ENCODE assay signal across 34 cellular contexts in genomic region chr6:73505142-73505541, GRCh38. TPM values are rescaled to one million over a fixed set of nuclear protein-coding genes. Genes with fewer than 3 reads are reported as not detected.
DNase-seq lines count a peak whose midpoint lies in the region; ATAC-seq, FAIRE-seq and TF ChIP-seq lines count a peak whose summit lies in the region.
"Had no signal": no experiment of that assay in that cellular context is flagged by ENCODE, and none has a peak within 500 bp of the region (broad histone marks: within the 10 kb centered on the region; RNA-seq: fewer than 3 reads in every experiment).

No MANE protein-coding gene starts in this region.

- no peaks in the 10 kb centered on the region for H3K27me3 ChIP-seq in GM12878 (replicated peaks in 1 of 2; ENCODE audit: control insufficient read depth in 2 of 2, insufficient read depth in 2 of 2, low read length in 1 of 2)
- H3K27me3 ChIP-seq in K562 (ENCODE audit: control insufficient read depth in 2 of 2, insufficient read depth in 2 of 2, low read length in 2 of 2) = no peaks in the 10 kb centered on the region
- H3K27me3 ChIP-seq: BE2C; BLaER1; BLaER1 treated with 17β-estradiol and CSF1 and Interleukin-3, amounts not matched to agents 10 nM and 100 nM had no signal

- no peaks in the 10 kb centered on the region for H3K79me2 ChIP-seq in GM12878 (ENCODE audit: control insufficient read depth, insufficient read depth, low read length)
- no peaks in the 10 kb centered on the region for H3K79me2 ChIP-seq in K562 (ENCODE audit: control insufficient read depth, insufficient read depth, low read length)

- no peak overlapping the region for H3K9ac ChIP-seq in GM12878 (ENCODE audit: control insufficient read depth, insufficient read depth, low read length)
- H3K9ac ChIP-seq in K562 (ENCODE audit: insufficient read depth in 1 of 2, low read depth in 2 of 2, low read length in 2 of 2) = no peak overlapping the region
- H3K9ac ChIP-seq: BLaER1; BLaER1 treated with 17β-estradiol and CSF1 and Interleukin-3, amounts not matched to agents 10 nM and 100 nM had no signal

- H3K27ac ChIP-seq in HEK293 (ENCODE audit: extremely low read depth, low read depth, low read length) (no peak overlapping the region), GM12878 (ENCODE audit: control insufficient read depth, insufficient read depth) (no peak overlapping the region), K562 (ENCODE audit: extremely low read depth, low read depth, low read length) (no peak overlapping the region)
- H3K27ac ChIP-seq: 22Rv1; A549; BLaER1; BLaER1 treated with 17β-estradiol and CSF1 and Interleukin-3, amounts not matched to agents 10 nM and 100 nM; C4-2B had no signal

- no peak for DNase-seq in GM12878 (ENCODE audit: low read depth, low spot score)
- DNase-seq in K562 (ENCODE audit: extremely low read depth in 1 of 4, low spot score in 3 of 4) = no peak
- DNase-seq in urothelium cell line (ENCODE audit: low spot score) = no peak
- no peak for DNase-seq in NCI-H2196 treated with DMSO at 0.1 percent for 48 hours (lab: John Stamatoyannopoulos, UW; ENCODE audit: unreplicated experiment)
- no peak for DNase-seq in stimulated activated CD4-positive, alpha-beta T cell treated with anti-CD3 and anti-CD28 coated beads, Interleukin-1b, Interleukin-23, amount 100 ng/mL, for 48 hours
- DNase-seq: 8988T; ACHN; AML-193; BE2C; C1 segment of cervical spinal cord; Calu3; CD4-positive, alpha-beta memory T cell; CD4-positive, alpha-beta T cell; CD4-positive, CD25-positive, alpha-beta regulatory T cell; CD8-positive, alpha-beta memory T cell; CD8-positive, alpha-beta T cell; COR-L47; DMS 273 treated with DMSO at 0.1 percent for 48 hours; DMS153; DMS53; DMS79; DMS79 treated with DMSO at 0.1 percent for 48 hours; DND-41; EL had no signal

- TF ChIP-seq CTCF in HEK293 (tag by site-specific recombination; IDR thresholded peaks at IDR 0.05) (no peak), GM12878 (IDR thresholded peaks at IDR 0.05 in 2 of 3, conservative IDR thresholded peaks at IDR 0.05 in 1 of 3; ENCODE audit: control insufficient read depth in 2 of 3, extremely low read depth in 1 of 3, insufficient read depth in 1 of 3, low read depth in 3 of 3, low read length in 3 of 3) (no peak), K562 (IDR thresholded peaks at IDR 0.05 in 2 of 3, conservative IDR thresholded peaks at IDR 0.05 in 1 of 3; ENCODE audit: insufficient read depth in 2 of 3, low read depth in 1 of 3, low read length in 3 of 3) (no peak)

- no peak overlapping the region for H3K4me2 ChIP-seq in GM12878 (ENCODE audit: control insufficient read depth, insufficient read depth)
- H3K4me2 ChIP-seq in K562 (ENCODE audit: insufficient read depth, low read length) = no peak overlapping the region
- H3K4me2 ChIP-seq: A549; BLaER1; BLaER1 treated with 17β-estradiol and CSF1 and Interleukin-3, amounts not matched to agents 10 nM and 100 nM had no signal

- no peaks in the 10 kb centered on the region for H3K9me1 ChIP-seq in K562 (ENCODE audit: control insufficient read depth, insufficient read depth, low read length)

- H3K36me3 ChIP-seq in HEK293 (ENCODE audit: control insufficient read depth in 2 of 2, insufficient read depth in 1 of 2, low read length in 2 of 2) (peaks cover 10 to 38% of the 10 kb centered on the region in 2 experiments), GM12878 (ENCODE audit: control insufficient read depth in 2 of 2, insufficient read depth in 2 of 2, low read length in 1 of 2) (peaks cover 3 to 14% of the 10 kb centered on the region in 2 experiments; a peak in 3 of 4 replicates), K562 (ENCODE audit: control insufficient read depth, insufficient read depth, low read length) (peaks cover 22% of the 10 kb centered on the region; the same call in 1 of the 3 replicates)

- H3K4me1 ChIP-seq in HEK293 (ENCODE audit: control insufficient read depth, insufficient read depth, low read length) (no peaks in the 10 kb centered on the region), GM12878 (ENCODE audit: control insufficient read depth, insufficient read depth, low read length) (no peaks in the 10 kb centered on the region), K562 (replicated peaks in 1 of 2; ENCODE audit: control insufficient read depth in 2 of 2, insufficient read depth in 2 of 2, low read length in 2 of 2) (no peaks in the 10 kb centered on the region)
- H3K4me1 ChIP-seq: A549, BE2C, BLaER1, Caco-2 had no signal

- no peak for FAIRE-seq in GM12878 (lab: Jason Lieb, UNC)
- FAIRE-seq in K562 (lab: Jason Lieb, UNC) = no peak
- FAIRE-seq in urothelium cell line (lab: Jason Lieb, UNC) = no peak
- FAIRE-seq: A204.1, A549, D721Med had no signal

- ATAC-seq in GM12878 = no peak
- ATAC-seq in K562 = no peak
- ATAC-seq: A549; CD8-positive, alpha-beta T cell had no signal

- TF ChIP-seq RAD21 in GM12878 (IDR thresholded peaks at IDR 0.05; ENCODE audit: insufficient read depth, low read depth, low read length) (no peak), K562 (CRISPR knock-in tag; conservative IDR thresholded peaks at IDR 0.05 in 1 of 2, IDR thresholded peaks at IDR 0.05 in 1 of 2) (no peak)

- no peaks in the 10 kb centered on the region for H4K20me1 ChIP-seq in GM12878 (ENCODE audit: control insufficient read depth, insufficient read depth)
- no peaks in the 10 kb centered on the region for H4K20me1 ChIP-seq in K562 (replicated peaks; ENCODE audit: control insufficient read depth, insufficient read depth, low read length)

- H2AFZ ChIP-seq in GM12878 (ENCODE audit: control insufficient read depth, low read depth, low read length) (no peak overlapping the region), K562 (ENCODE audit: low read depth, low read length) (no peak overlapping the region)

- in situ Hi-C loops in GM12878 (cut with MboI) (loop anchor here (25.0 kb wide), 1 partner anchor 107 kb away; no protein-coding TSS in a partner anchor), K562 (cut with MboI) (no loop called here)

- H3K9me3 ChIP-seq in HEK293 (ENCODE audit: control insufficient read depth, insufficient read depth, low read depth, low read length) (no peaks in the 10 kb centered on the region), GM12878 (replicated peaks; ENCODE audit: control insufficient read depth, insufficient read depth, low read length) (no peaks in the 10 kb centered on the region; the same call in 2 of the 3 replicates), K562 (replicated peaks; ENCODE audit: control insufficient read depth, insufficient read depth, low read depth, low read length) (no peaks in the 10 kb centered on the region)
- H3K9me3 ChIP-seq: A549, BE2C had no signal

- BruUV-seq in GM12878 (replicated peaks; lab: Mats Ljungman, UMichigan) (no TSS peak), K562 (replicated peaks; lab: Mats Ljungman, UMichigan) (no TSS peak)

- POLR2A ChIA-PET in HEK293 (lab: Yijun Ruan, JAX) (no interaction called here), GM12878 (lab: Charles Lee) (no interaction called here), K562 (lab: Yijun Ruan, JAX) (interaction anchor here (1.7 to 2.8 kb wide), 2 partner anchors 9 to 19 kb away, joined by 3 to 26 read pairs; no protein-coding TSS in a partner anchor)

- CTCF ChIA-PET in HEK293 (lab: Yijun Ruan, JAX) (interaction anchor here (0.7 kb wide), 1 partner anchor 1972 kb away, joined by 3 read pairs; no protein-coding TSS in a partner anchor), GM12878 (lab: Yijun Ruan, JAX) (no interaction called here), K562 (lab: Yijun Ruan, JAX; ENCODE audit: low intra/inter-chr PET ratio) (no interaction called here)

- intact Hi-C loops in GM12878 (cut with micrococcal nuclease; ENCODE audit: unreplicated experiment) (no loop called here), K562 (cut with micrococcal nuclease) (no loop called here)

- no peak for TF ChIP-seq POLR2A in GM12878 (IDR thresholded peaks at IDR 0.05; ENCODE audit: low read depth, low read length)
- no peak for TF ChIP-seq POLR2A in K562 (conservative IDR thresholded peaks at IDR 0.05)

- SMC1A ChIA-PET in GM12878 (lab: Charles Lee; ENCODE audit: uncharacterized antibody, unreplicated experiment) = interaction anchor here (0.6 to 1.7 kb wide), 2 partner anchors 10 to 174 kb away, joined by 3 to 4 read pairs; no protein-coding TSS in a partner anchor

- TF ChIP-seq EP300 in GM12878 (IDR thresholded peaks at IDR 0.05; ENCODE audit: borderline replicate concordance in 1 of 2, control insufficient read depth in 1 of 2, low read depth in 2 of 2, low read length in 2 of 2) (no peak), K562 (IDR thresholded peaks at IDR 0.05; ENCODE audit: low read length) (no peak)

- RAD21 ChIA-PET in GM12878 (lab: Charles Lee; ENCODE audit: unreplicated experiment) = no interaction called here

- H3K4me3 ChIP-seq in HEK293 (ENCODE audit: low read depth, low read length) (no peak overlapping the region), GM12878 (no peak overlapping the region), K562 (no peak overlapping the region)
- H3K4me3 ChIP-seq: A549; BLaER1; BLaER1 treated with 17β-estradiol and CSF1 and Interleukin-3, amounts not matched to agents 10 nM and 100 nM had no signal

RNA-seq across cellular contexts. Expression of gene EEF1A1, which starts 15.7 kb away (rescaled TPM):
- total RNA-seq in GM12878 (2013; cell fraction: nucleolus; rRNA removed) = 2,824 and 2,968 TPM in 2 replicates
- 14,131 and 16,902 TPM in 2 replicates for total RNA-seq in GM12878 (2014; rRNA removed)
- total RNA-seq in GM12878 (2014; rRNA removed; fragmentation: Illumina TruSeq; extraction: Trizol) = 17,468 and 18,090 TPM in 2 replicates
- total RNA-seq in GM12878 (2021) = 14,684 and 15,216 TPM in 2 replicates
- polyA plus RNA-seq in GM12878 (2011; ENCODE audit: low read depth) = 27,080 TPM
- polyA plus RNA-seq in GM12878 (2011; rRNA removed) = 17,795 and 20,374 TPM in 2 replicates
- polyA plus RNA-seq in GM12878 (2011; cell fraction: cytosol; rRNA removed) = 14,330 and 16,559 TPM in 2 replicates
- polyA plus RNA-seq in GM12878 (2011; cell fraction: nucleus; rRNA removed) = 5,187 and 6,059 TPM in 2 replicates
- polyA plus RNA-seq in GM12878 (2012) = 16,010 and 19,176 TPM in 2 replicates
- polyA plus RNA-seq in GM12878 (2014; fragmentation: Illumina TruSeq; extraction: Trizol) = 16,201 and 18,845 TPM in 2 replicates
- polyA plus RNA-seq in GM12878 (2014; fragmentation: Nextera tagmentation; extraction: Ambion mirVana) = over 10,000 TPM in 1 of 2 experiments, 1,000 to 10,000 TPM in 1; 8,305 to 13,725 TPM
- 12,347 and 14,133 TPM in 2 replicates for polyA plus RNA-seq in GM12878 (2014; rRNA removed)
- polyA plus RNA-seq in GM12878 (2016; fragmentation: Nextera tagmentation; extraction: Ambion mirVana) = 1,000 to 10,000 TPM; 4,214 to 4,415 TPM
- 12,533 and 15,137 TPM in 2 replicates for polyA minus RNA-seq in GM12878 (2011; rRNA and poly(A)+ RNA removed)
- polyA minus RNA-seq in GM12878 (2011; cell fraction: cytosol; rRNA and poly(A)+ RNA removed) = 4,012 and 4,567 TPM in 2 replicates
- polyA minus RNA-seq in GM12878 (2011; cell fraction: nucleus; rRNA and poly(A)+ RNA removed) = 1,103 and 1,176 TPM in 2 replicates
- 1,932 and 2,326 TPM in 2 replicates for total RNA-seq in K562 (2011; cell fraction: chromatin; rRNA removed; ENCODE audit: low replicate concordance)
- 1,765 and 1,966 TPM in 2 replicates for total RNA-seq in K562 (2011; cell fraction: nucleolus; rRNA removed)
- 2,955 and 4,950 TPM in 2 replicates for total RNA-seq in K562 (2011; cell fraction: nucleoplasm; rRNA removed)
- total RNA-seq in K562 (2014; rRNA removed) = 8,400 and 9,577 TPM in 2 replicates
- total RNA-seq in K562 (2014; rRNA removed; fragmentation: Illumina TruSeq; extraction: Trizol) = 12,995 and 14,391 TPM in 2 replicates
- 12,931 and 13,052 TPM in 2 replicates for total RNA-seq in K562 (2015; rRNA removed; fragmentation: Illumina TruSeq; extraction: Trizol)
- total RNA-seq in K562 (2021) = 11,082 and 11,449 TPM in 2 replicates
- 17,323 and 19,925 TPM in 2 replicates for polyA plus RNA-seq in K562 (2011; rRNA removed)
- polyA plus RNA-seq in K562 (2011; cell fraction: cytosol; rRNA removed) = 8,489 and 17,996 TPM in 2 replicates
- 2,973 and 6,796 TPM in 2 replicates for polyA plus RNA-seq in K562 (2011; cell fraction: nucleus; rRNA removed)
- 12,775 and 16,724 TPM in 2 replicates for polyA plus RNA-seq in K562 (2012)
- polyA plus RNA-seq in K562 (2014; fragmentation: Illumina TruSeq; extraction: Trizol) = 11,237 and 11,368 TPM in 2 replicates
- 1,000 to 10,000 TPM; 6,453 to 7,909 TPM for polyA plus RNA-seq in K562 (2014; fragmentation: Nextera tagmentation; extraction: Ambion mirVana)
- 9,792 and 9,810 TPM in 2 replicates for polyA plus RNA-seq in K562 (2014; rRNA removed)
- 13,120 and 13,707 TPM in 2 replicates for polyA minus RNA-seq in K562 (2011; rRNA and poly(A)+ RNA removed)
- 5,589 and 5,926 TPM in 2 replicates for polyA minus RNA-seq in K562 (2011; cell fraction: cytosol; rRNA and poly(A)+ RNA removed)
- polyA minus RNA-seq in K562 (2011; cell fraction: nucleus; rRNA and poly(A)+ RNA removed) = 792 and 2,209 TPM in 2 replicates

RNA-seq across cellular contexts. Expression of gene MTO1, which starts 43.6 kb away (rescaled TPM):
- 80.2 and 92.1 TPM in 2 replicates for total RNA-seq in GM12878 (2013; cell fraction: nucleolus; rRNA removed)
- 40.4 and 41.8 TPM in 2 replicates for total RNA-seq in GM12878 (2014; rRNA removed)
- 35.2 and 40.8 TPM in 2 replicates for total RNA-seq in GM12878 (2014; rRNA removed; fragmentation: Illumina TruSeq; extraction: Trizol)
- total RNA-seq in GM12878 (2021) = 30.2 and 30.7 TPM in 2 replicates
- 11.0 TPM for polyA plus RNA-seq in GM12878 (2011; ENCODE audit: low read depth)
- 35.5 and 42.0 TPM in 2 replicates for polyA plus RNA-seq in GM12878 (2011; rRNA removed)
- polyA plus RNA-seq in GM12878 (2011; cell fraction: cytosol; rRNA removed) = 37.7 and 61.3 TPM in 2 replicates
- 59.3 and 94.5 TPM in 2 replicates for polyA plus RNA-seq in GM12878 (2011; cell fraction: nucleus; rRNA removed)
- 15.1 and 19.1 TPM in 2 replicates for polyA plus RNA-seq in GM12878 (2012)
- 29.4 and 38.0 TPM in 2 replicates for polyA plus RNA-seq in GM12878 (2014; fragmentation: Illumina TruSeq; extraction: Trizol)
- 10 to 100 TPM; 24.8 to 28.0 TPM for polyA plus RNA-seq in GM12878 (2014; fragmentation: Nextera tagmentation; extraction: Ambion mirVana)
- polyA plus RNA-seq in GM12878 (2014; rRNA removed) = 25.5 and 26.4 TPM in 2 replicates
- polyA plus RNA-seq in GM12878 (2016; fragmentation: Nextera tagmentation; extraction: Ambion mirVana) = 10 to 100 TPM; 45.1 to 53.6 TPM
- polyA minus RNA-seq in GM12878 (2011; rRNA and poly(A)+ RNA removed) = 49.0 and 62.7 TPM in 2 replicates
- polyA minus RNA-seq in GM12878 (2011; cell fraction: cytosol; rRNA and poly(A)+ RNA removed) = 22.2 and 25.3 TPM in 2 replicates
- 43.8 and 57.9 TPM in 2 replicates for polyA minus RNA-seq in GM12878 (2011; cell fraction: nucleus; rRNA and poly(A)+ RNA removed)
- 88.8 and 98.3 TPM in 2 replicates for total RNA-seq in K562 (2011; cell fraction: chromatin; rRNA removed; ENCODE audit: low replicate concordance)
- 52.0 and 54.5 TPM in 2 replicates for total RNA-seq in K562 (2011; cell fraction: nucleolus; rRNA removed)
- 62.1 and 66.7 TPM in 2 replicates for total RNA-seq in K562 (2011; cell fraction: nucleoplasm; rRNA removed)
- 49.5 and 49.8 TPM in 2 replicates for total RNA-seq in K562 (2014; rRNA removed)
- total RNA-seq in K562 (2014; rRNA removed; fragmentation: Illumina TruSeq; extraction: Trizol) = 62.3 and 67.2 TPM in 2 replicates
- total RNA-seq in K562 (2015; rRNA removed; fragmentation: Illumina TruSeq; extraction: Trizol) = 55.2 and 60.1 TPM in 2 replicates
- 42.3 and 53.7 TPM in 2 replicates for total RNA-seq in K562 (2021)
- polyA plus RNA-seq in K562 (2011; rRNA removed) = 50.0 and 50.6 TPM in 2 replicates
- polyA plus RNA-seq in K562 (2011; cell fraction: cytosol; rRNA removed) = 30.6 and 33.3 TPM in 2 replicates
- 118 and 132 TPM in 2 replicates for polyA plus RNA-seq in K562 (2011; cell fraction: nucleus; rRNA removed)
- 28.5 and 60.9 TPM in 2 replicates for polyA plus RNA-seq in K562 (2012)
- 48.6 and 49.3 TPM in 2 replicates for polyA plus RNA-seq in K562 (2014; fragmentation: Illumina TruSeq; extraction: Trizol)
- polyA plus RNA-seq in K562 (2014; fragmentation: Nextera tagmentation; extraction: Ambion mirVana) = 10 to 100 TPM; 33.4 to 55.1 TPM
- 38.3 and 48.3 TPM in 2 replicates for polyA plus RNA-seq in K562 (2014; rRNA removed)
- 71.5 and 81.2 TPM in 2 replicates for polyA minus RNA-seq in K562 (2011; rRNA and poly(A)+ RNA removed)
- 24.5 and 28.9 TPM in 2 replicates for polyA minus RNA-seq in K562 (2011; cell fraction: cytosol; rRNA and poly(A)+ RNA removed)
- polyA minus RNA-seq in K562 (2011; cell fraction: nucleus; rRNA and poly(A)+ RNA removed) = 49.5 and 72.3 TPM in 2 replicates

RNA-seq across cellular contexts. Expression of gene CGAS, which starts 53.0 kb away (rescaled TPM):
- total RNA-seq in GM12878 (2013; cell fraction: nucleolus; rRNA removed) = 86.6 and 88.2 TPM in 2 replicates
- total RNA-seq in GM12878 (2014; rRNA removed) (30.2 and 32.5 TPM in 2 replicates), GM12878 (2014; rRNA removed; fragmentation: Illumina TruSeq; extraction: Trizol) (23.5 and 24.9 TPM in 2 replicates), GM12878 (2021) (25.7 and 25.8 TPM in 2 replicates), K562 (2014; rRNA removed) (0.32 TPM in 1 of 2 replicates, not detected in the other), K562 (2014; rRNA removed; fragmentation: Illumina TruSeq; extraction: Trizol) (0.18 TPM in 1 of 2 replicates, not detected in the other), K562 (2015; rRNA removed; fragmentation: Illumina TruSeq; extraction: Trizol) (not detected in 2 replicates), K562 (2021) (0.04 and 0.11 TPM in 2 replicates)
- polyA plus RNA-seq in GM12878 (2011; ENCODE audit: low read depth) = 3.7 TPM
- polyA plus RNA-seq in GM12878 (2011; rRNA removed) (15.3 and 23.3 TPM in 2 replicates), GM12878 (2014; fragmentation: Illumina TruSeq; extraction: Trizol) (13.1 and 15.5 TPM in 2 replicates), GM12878 (2014; fragmentation: Nextera tagmentation; extraction: Ambion mirVana) (1 to 10 TPM; 4.7 to 7.9 TPM), GM12878 (2014; rRNA removed) (16.9 and 19.9 TPM in 2 replicates), GM12878 (2016; fragmentation: Nextera tagmentation; extraction: Ambion mirVana) (10 to 100 TPM; 24.2 to 25.5 TPM), K562 (2011; rRNA removed) (0.03 and 0.06 TPM in 2 replicates), K562 (2014; fragmentation: Illumina TruSeq; extraction: Trizol) (0.06 and 0.08 TPM in 2 replicates), K562 (2014; fragmentation: Nextera tagmentation; extraction: Ambion mirVana) (under 1 TPM in 1 of 2 experiments, not detected in 1; 0.01 TPM), K562 (2014; rRNA removed) (0.13 and 0.15 TPM in 2 replicates)
- polyA plus RNA-seq in GM12878 (2011; cell fraction: cytosol; rRNA removed) = 8.1 and 9.3 TPM in 2 replicates
- 9.7 and 17.6 TPM in 2 replicates for polyA plus RNA-seq in GM12878 (2011; cell fraction: nucleus; rRNA removed)
- polyA plus RNA-seq in GM12878 (2012) = 6.1 and 6.3 TPM in 2 replicates
- polyA minus RNA-seq in GM12878 (2011; rRNA and poly(A)+ RNA removed) = 9.0 and 10.5 TPM in 2 replicates
- 10.3 and 14.2 TPM in 2 replicates for polyA minus RNA-seq in GM12878 (2011; cell fraction: cytosol; rRNA and poly(A)+ RNA removed)
- 13.5 and 29.7 TPM in 2 replicates for polyA minus RNA-seq in GM12878 (2011; cell fraction: nucleus; rRNA and poly(A)+ RNA removed)
- 0.16 TPM in 1 of 2 replicates, not detected in the other for total RNA-seq in K562 (2011; cell fraction: chromatin; rRNA removed; ENCODE audit: low replicate concordance)
- 0.17 TPM in 1 of 2 replicates, not detected in the other for total RNA-seq in K562 (2011; cell fraction: nucleolus; rRNA removed)
- total RNA-seq in K562 (2011; cell fraction: nucleoplasm; rRNA removed) = 0.59 TPM in 1 of 2 replicates, not detected in the other
- polyA plus RNA-seq in K562 (2011; cell fraction: cytosol; rRNA removed) = 0.03 TPM in 1 of 2 replicates, not detected in the other
- polyA plus RNA-seq in K562 (2011; cell fraction: nucleus; rRNA removed) = 0.09 TPM in 1 of 2 replicates, not detected in the other
- 0.07 and 0.21 TPM in 2 replicates for polyA plus RNA-seq in K562 (2012)
- polyA minus RNA-seq in K562 (2011; rRNA and poly(A)+ RNA removed) = 0.25 TPM in 1 of 2 replicates, not detected in the other
- not detected in 2 replicates for polyA minus RNA-seq in K562 (2011; cell fraction: cytosol; rRNA and poly(A)+ RNA removed)
- polyA minus RNA-seq in K562 (2011; cell fraction: nucleus; rRNA and poly(A)+ RNA removed) = 0.11 TPM in 1 of 2 replicates, not detected in the other
- total RNA-seq: A172 had no signal

Comparison
In these comparisons a context has a peak if more than half of its experiments do, and no peak if none do; other contexts are left out.
1. RNA of gene CGAS, which starts 53.0 kb away (total RNA-seq): 23.5 to 88.2 TPM in GM12878; 0.04 to 0.59 TPM in K562; every median in the first group is over 10 times any median in the second.
2. Of the 44 proteins assayed by ChIP-seq in both K562 and HEK293: peak only in K562: none; only in HEK293: none; in both: ZNF146; in neither: 43.